In the genomic region with DNA sequence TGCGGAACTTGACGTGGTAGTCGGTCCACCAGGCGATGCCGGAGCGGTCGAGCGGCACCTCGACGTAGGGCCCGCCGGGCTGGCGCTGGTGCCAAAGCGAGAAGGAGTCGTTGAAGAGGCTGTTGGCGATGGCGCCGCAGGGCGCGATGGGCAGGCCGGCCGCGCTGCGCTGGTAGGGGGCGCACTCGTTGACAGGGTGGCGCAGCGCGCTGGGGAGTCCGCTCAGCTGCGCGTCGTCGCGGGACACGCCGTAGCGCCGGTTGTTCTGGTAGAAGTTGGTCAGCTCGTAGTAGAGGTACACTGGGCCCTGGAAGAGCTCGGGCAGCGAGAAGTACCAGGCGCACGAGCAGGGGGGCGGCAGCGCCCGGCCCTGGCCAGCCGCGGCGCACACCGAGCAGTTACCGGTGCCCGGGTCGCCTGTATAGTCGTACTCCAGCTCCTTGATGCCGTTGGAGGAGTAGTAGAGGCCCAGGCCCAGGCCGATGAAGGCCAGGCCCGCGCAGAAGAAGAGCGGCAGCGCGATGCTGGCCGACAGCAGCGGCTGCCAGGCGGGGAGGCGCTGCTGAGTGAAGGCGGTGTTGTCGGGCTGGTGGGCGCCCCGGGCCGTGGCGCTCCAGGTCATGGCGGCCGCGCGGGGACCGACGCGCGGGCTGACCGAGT, we compare ENCODE assay signal across 8 cellular contexts. TPM values are rescaled to one million over a fixed set of nuclear protein-coding genes. Genes with fewer than 3 reads are reported as not detected.
DNase-seq lines count a peak whose midpoint lies in the region; ATAC-seq and TF ChIP-seq lines count a peak whose summit lies in the region.

No MANE protein-coding gene starts in this region.

- intact Hi-C loops in A673 (cut with micrococcal nuclease; ENCODE audit: unreplicated experiment), result no loop called here
- intact Hi-C loops in left colon (cut with DNase I, micrococcal nuclease), result no loop called here

- TF ChIP-seq CTCF in A673 (conservative IDR thresholded peaks at IDR 0.05; ENCODE audit: low read depth, low read length), result peak; percentile 66
- no peak for TF ChIP-seq CTCF in cardiac fibroblast (IDR thresholded peaks at IDR 0.05; ENCODE audit: low read depth, low read length)

- H3K9me3 ChIP-seq in A673 (ENCODE audit: low read depth, low read length, poor library complexity, severe bottlenecking), result no peaks in the 10 kb centered on the region

- POLR2A ChIA-PET in A673 (lab: Charles Lee; ENCODE audit: low non-redundant PET), result no interaction called here

- DNase-seq in A673 (ENCODE audit: low spot score), result peak; percentile 72
- peak; percentile 51 for DNase-seq in activated CD4-positive, CD25-positive, alpha-beta regulatory T cell treated with anti-CD3 and anti-CD28 coated beads, Interleukin-2, amount 50 U/mL, for 16 hours (ENCODE audit: low read depth, low spot score)
- peak; percentile 16 to 29 for DNase-seq in cardiac fibroblast (ENCODE audit: low read depth in 2 of 2)
- DNase-seq in left colon, result peak; percentile 46 to 84
- DNase-seq in stimulated activated CD4-positive, alpha-beta T cell treated with anti-CD3 and anti-CD28 coated beads, Interleukin-2, amount 100 ng/mL, for 24 hours, result peak; percentile 80 to 83
- no peak for DNase-seq in NCI-H774 (lab: John Stamatoyannopoulos, UW)

- H3K27ac ChIP-seq in A673 (ENCODE audit: low read depth, low read length, poor library complexity, severe bottlenecking), result no peak overlapping the region

- H3K4me3 ChIP-seq in A673 (ENCODE audit: low read depth, low read length, poor library complexity, severe bottlenecking) (peak overlapping the region; percentile 51), cardiac fibroblast (replicated peaks in 1 of 2; ENCODE audit: low read depth in 2 of 2, low read length in 2 of 2) (peak overlapping the region in 1 of 2 donors; percentile 30)

- H3K36me3 ChIP-seq in A673 (ENCODE audit: insufficient read depth, low read length, poor library complexity, severe bottlenecking), result no peaks in the 10 kb centered on the region

- CTCF ChIA-PET in A673 (lab: Charles Lee), result interaction anchor here (0.6 kb wide), 1 partner anchor 11 kb away, joined by 4 read pairs; no protein-coding TSS in a partner anchor

- H3K27me3 ChIP-seq in A673 (replicated peaks; ENCODE audit: insufficient read depth, low read depth, low read length, poor library complexity), result no peaks in the 10 kb centered on the region

- BruUV-seq in A673 (replicated peaks; lab: Mats Ljungman, UMichigan), result no TSS peak

- no peaks in the 10 kb centered on the region for H3K4me1 ChIP-seq in A673 (ENCODE audit: insufficient read depth, low read length, poor library complexity, severe bottlenecking)

- ATAC-seq in HG02759 (IDR thresholded peaks at IDR 0.05; ENCODE audit: unreplicated experiment) (peak; percentile 65), left colon (peak; percentile 65), GM19395 (IDR thresholded peaks at IDR 0.05; ENCODE audit: unreplicated experiment) (no peak)

RNA-seq across cellular contexts. Expression of a gene that starts 0.5 kb away (rescaled TPM):
- 0.15 and 0.24 TPM in 2 replicates for total RNA-seq in A673 (2021)
- 10 to 100 TPM; 68.5 to 69.0 TPM for total RNA-seq in left colon

RNA-seq across cellular contexts. Expression of a gene that starts 40.7 kb away (rescaled TPM):
- total RNA-seq in A673 (2021) (1.8 and 2.5 TPM in 2 replicates), left colon (10 to 100 TPM; 11.7 to 11.9 TPM)

Comparison
In these comparisons a context has a peak if more than half of its experiments do, and no peak if none do; other contexts are left out.
1. RNA of a gene that starts 0.5 kb away (total RNA-seq): 68.5 to 69.0 TPM in left colon; 0.15 to 0.24 TPM in A673; every median in the first group is over 10 times any median in the second.